ENCODE assay signal across 29 cellular contexts in genomic region chr13:36912369-36912768, GRCh38.
"Had no signal": no experiment of that assay in that cellular context is flagged by ENCODE, and none has a peak within 500 bp of the region (broad histone marks: within the 10 kb centered on the region; RNA-seq: fewer than 3 reads in every experiment).

No MANE protein-coding gene starts in this region.

- H3K4me3 ChIP-seq: adrenal gland, body of pancreas, colonic mucosa, pancreas, prostate gland, sigmoid colon, uterus had no signal

- H3K27me3 ChIP-seq: adrenal gland, body of pancreas, colonic mucosa, sigmoid colon, uterus had no signal

- DNase-seq: activated CD4-positive, alpha-beta T cell treated with anti-CD3 and anti-CD28 coated beads for 4 hours; activated CD4-positive, alpha-beta T cell treated with anti-CD3 and anti-CD28 coated beads, Interleukin-2, amount 50 U/mL, for 4 hours; activated naive CD4-positive, alpha-beta T cell treated with Interleukin-2 at 50 U/mL for 16 hours; activated naive CD8-positive, alpha-beta T cell treated with anti-CD3 and anti-CD28 coated beads for 36 hours; activated T-cell treated with anti-CD3 and anti-CD28 coated beads for 4 hours; activated T-cell treated with anti-CD3 and anti-CD28 coated beads, Interleukin-2, amount 50 U/mL, for 72 hours; adrenal gland; aorta; body of pancreas; cerebellar nuclear complex; colonic mucosa; effector memory CD8-positive, alpha-beta T cell; foreskin fibroblast; head of caudate nucleus; hippocampal formation; left cardiac atrium; midbrain; naive thymus-derived CD4-positive, alpha-beta T cell; pancreas; retina; sigmoid colon; small intestine; stimulated activated CD4-positive, alpha-beta T cell treated with anti-CD3 and anti-CD28 coated beads, Interleukin-1b, Interleukin-23, amount 100 ng/mL, for 48 hours; stimulated activated CD4-positive, alpha-beta T cell treated with anti-CD3 and anti-CD28 coated beads, Interleukin-4, amount 100 ng/mL, for 4 hours; stimulated activated CD8-positive, alpha-beta memory T cell treated with anti-CD3 and anti-CD28 coated beads, Interleukin-4, amount 100 ng/mL, for 48 hours; stimulated activated naive CD8-positive, alpha-beta T cell treated with anti-CD3 and anti-CD28 coated beads, Interleukin-15, amount 100 ng/mL, for 72 hours; substantia nigra; uterus had no signal

- H3K36me3 ChIP-seq: adrenal gland, colonic mucosa, pancreas, prostate gland, sigmoid colon, uterus had no signal

- H3K9me3 ChIP-seq: adrenal gland, body of pancreas, colonic mucosa, pancreas, prostate gland, sigmoid colon, uterus had no signal

- H3K4me1 ChIP-seq: adrenal gland, body of pancreas, colonic mucosa, pancreas, prostate gland, uterus had no signal

- H3K27ac ChIP-seq: adrenal gland, body of pancreas, colonic mucosa, pancreas, prostate gland, sigmoid colon, uterus had no signal
